ENCODE assay signal across 33 cellular contexts in the genomic region with DNA sequence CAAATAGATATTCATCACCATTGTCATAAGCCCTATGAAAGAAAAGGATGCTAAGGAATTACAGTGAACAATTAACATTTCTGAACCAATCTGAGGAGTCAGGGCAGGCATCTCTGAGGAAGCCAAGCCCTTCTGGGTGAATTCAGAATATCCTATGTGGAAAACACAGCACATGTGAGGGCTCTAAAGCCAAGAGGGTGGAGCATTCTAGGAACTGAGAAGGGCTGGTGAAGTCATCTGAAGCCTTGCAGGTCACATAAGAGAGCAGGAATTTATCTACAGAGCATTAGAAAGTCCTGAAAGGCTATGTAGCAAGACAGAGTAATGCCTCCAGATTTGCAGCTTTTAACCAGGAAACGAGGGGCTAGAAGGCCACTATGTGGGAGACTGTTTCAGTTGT.
"Had no signal": no experiment of that assay in that cellular context is flagged by ENCODE, and none has a peak within 500 bp of the region (broad histone marks: within the 10 kb centered on the region; RNA-seq: fewer than 3 reads in every experiment).

No MANE protein-coding gene starts in this region.

- H3K27ac Mint-ChIP-seq: activated CD4-positive, alpha-beta T cell treated with anti-CD3 and anti-CD28 coated beads for 36 hours; activated CD4-positive, alpha-beta T cell treated with anti-CD3 and anti-CD28 coated beads, Interleukin-2, amount 10 ng/mL, durations not matched to agents 7 days and 5 days; activated CD8-positive, alpha-beta T cell treated with anti-CD3 and anti-CD28 coated beads, Interleukin-2, amount 10 ng/mL, durations not matched to agents 7 days and 5 days; activated naive CD4-positive, alpha-beta T cell treated with anti-CD3 and anti-CD28 coated beads, Interleukin-2, amount 50 U/mL, for 24 hours; activated naive CD8-positive, alpha-beta T cell treated with anti-CD3 and anti-CD28 coated beads, Interleukin-2, amount 10 ng/mL, durations not matched to agents 7 days and 5 days; activated T-cell treated with anti-CD3 and anti-CD28 coated beads, Interleukin-2, amount 50 U/mL, for 24 hours; activated T-helper 2 cell treated with anti-CD3 and anti-CD28 coated beads, Interferon-gamma antibody, Interleukin-2, Interleukin-4, amounts not matched to agents 10 μg/mL and 5 μg/mL and 100 μg/mL, durations not matched to agents 14 hours and 24 hours and 36 hours; T-helper 1 cell treated with Interleukin-12 subunit alpha and Interleukin-12 subunit beta and Interleukin-4 antibody, amounts not matched to agents 30 μg/mL and 1 μg/mL, for 36 hours; T-helper 2 cell treated with Interferon-gamma antibody and Interleukin-4, amounts not matched to agents 5 μg/mL and 100 μg/mL, for 36 hours had no signal

- H3K9me3 ChIP-seq: ascending aorta, Peyer's patch had no signal

- H3K9me3 Mint-ChIP-seq: activated naive CD4-positive, alpha-beta T cell treated with anti-CD3 and anti-CD28 coated beads, Interleukin-2, amount 50 U/mL, for 24 hours; T-helper 1 cell treated with Interleukin-12 subunit alpha and Interleukin-12 subunit beta and Interleukin-4 antibody, amounts not matched to agents 30 μg/mL and 1 μg/mL, for 36 hours had no signal

- H3K36me3 ChIP-seq: ascending aorta, breast epithelium, MG63, Peyer's patch had no signal

- H3K27ac ChIP-seq: ascending aorta, breast epithelium, Peyer's patch had no signal

- H3K4me1 Mint-ChIP-seq: activated CD4-positive, alpha-beta T cell treated with anti-CD3 and anti-CD28 coated beads for 36 hours; activated CD4-positive, alpha-beta T cell treated with anti-CD3 and anti-CD28 coated beads, Interleukin-2, amount 10 ng/mL, durations not matched to agents 7 days and 5 days; activated naive CD4-positive, alpha-beta T cell treated with anti-CD3 and anti-CD28 coated beads, Interleukin-2, amount 50 U/mL, for 24 hours; activated naive CD8-positive, alpha-beta T cell treated with anti-CD3 and anti-CD28 coated beads, Interleukin-2, amount 10 ng/mL, durations not matched to agents 7 days and 5 days had no signal

- H3K27me3 ChIP-seq: ascending aorta, breast epithelium, Peyer's patch had no signal

- H3K4me3 Mint-ChIP-seq: activated CD4-positive, alpha-beta T cell treated with anti-CD3 and anti-CD28 coated beads for 36 hours; activated CD4-positive, alpha-beta T cell treated with anti-CD3 and anti-CD28 coated beads, Interleukin-2, amount 10 ng/mL, durations not matched to agents 7 days and 5 days; activated CD8-positive, alpha-beta T cell treated with anti-CD3 and anti-CD28 coated beads, Interleukin-2, amount 10 ng/mL, durations not matched to agents 7 days and 5 days; activated naive CD4-positive, alpha-beta T cell treated with anti-CD3 and anti-CD28 coated beads, Interleukin-2, amount 50 U/mL, for 24 hours; activated naive CD8-positive, alpha-beta T cell treated with anti-CD3 and anti-CD28 coated beads, Interleukin-2, amount 10 ng/mL, durations not matched to agents 7 days and 5 days; activated T-cell treated with anti-CD3 and anti-CD28 coated beads, Interleukin-2, amount 50 U/mL, for 24 hours; T-helper 1 cell treated with Interleukin-12 subunit alpha and Interleukin-12 subunit beta and Interleukin-4 antibody, amounts not matched to agents 30 μg/mL and 1 μg/mL, for 36 hours; T-helper 2 cell treated with Interferon-gamma antibody and Interleukin-4, amounts not matched to agents 5 μg/mL and 100 μg/mL, for 36 hours had no signal

- DNase-seq: activated CD4-positive, alpha-beta T cell treated with anti-CD3 and anti-CD28 coated beads for 36 hours; activated CD4-positive, alpha-beta T cell treated with anti-CD3 and anti-CD28 coated beads, Interleukin-2, amount 10 ng/mL, durations not matched to agents 7 days and 5 days; activated CD4-positive, alpha-beta T cell treated with anti-CD3 and anti-CD28 coated beads, Interleukin-2, amount 50 U/mL, for 48 hours; activated CD8-positive, alpha-beta T cell treated with anti-CD3 and anti-CD28 coated beads, Interleukin-2, amount 10 ng/mL, durations not matched to agents 7 days and 5 days; activated gamma-delta T cell; activated naive CD4-positive, alpha-beta T cell treated with Interleukin-2 at 50 U/mL for 16 hours; activated naive CD8-positive, alpha-beta T cell treated with anti-CD3 and anti-CD28 coated beads, Interleukin-2, amount 10 ng/mL, durations not matched to agents 7 days and 5 days; activated T-cell treated with anti-CD3 and anti-CD28 coated beads, Interleukin-2, amount 50 U/mL, for 24 hours; amygdala; caudate nucleus; cerebellar nuclear complex; Kasumi-1; KBM-7; MG63; NCI-H1048; NCI-H1105 treated with DMSO at 0.1 percent for 48 hours; NCI-H1436; NCI-H1694; NCI-H1930; NCI-H2081 treated with DMSO at 0.1 percent for 48 hours; NCI-H226; NCI-H446 treated with DMSO at 0.1 percent for 48 hours; NCI-H524; PC-3; Peyer's patch; RPMI8226 had no signal

- H3K4me3 ChIP-seq: ascending aorta, breast epithelium, MG63, Peyer's patch had no signal

- H3K27me3 Mint-ChIP-seq: activated CD4-positive, alpha-beta T cell treated with anti-CD3 and anti-CD28 coated beads for 36 hours; activated CD4-positive, alpha-beta T cell treated with anti-CD3 and anti-CD28 coated beads, Interleukin-2, amount 10 ng/mL, durations not matched to agents 7 days and 5 days; activated naive CD4-positive, alpha-beta T cell treated with anti-CD3 and anti-CD28 coated beads, Interleukin-2, amount 50 U/mL, for 24 hours; activated T-cell treated with anti-CD3 and anti-CD28 coated beads, Interleukin-2, amount 50 U/mL, for 24 hours had no signal

- ATAC-seq: activated CD4-positive, alpha-beta T cell treated with anti-CD3 and anti-CD28 coated beads for 36 hours; activated CD4-positive, CD25-positive, alpha-beta regulatory T cell treated with anti-CD3 and anti-CD28 coated beads, Interleukin-2, amount 50 U/mL, for 24 hours; activated CD8-positive, alpha-beta T cell treated with anti-CD3 and anti-CD28 coated beads, Interleukin-2, amount 10 ng/mL, durations not matched to agents 7 days and 5 days; PC-3 had no signal

- H3K36me3 Mint-ChIP-seq: activated naive CD4-positive, alpha-beta T cell treated with anti-CD3 and anti-CD28 coated beads, Interleukin-2, amount 50 U/mL, for 24 hours; activated naive CD8-positive, alpha-beta T cell treated with anti-CD3 and anti-CD28 coated beads, Interleukin-2, amount 10 ng/mL, durations not matched to agents 7 days and 5 days had no signal

- H3K4me1 ChIP-seq: Peyer's patch had no signal
